1 cellular context compared by ENCODE assay signal in the genomic region with DNA sequence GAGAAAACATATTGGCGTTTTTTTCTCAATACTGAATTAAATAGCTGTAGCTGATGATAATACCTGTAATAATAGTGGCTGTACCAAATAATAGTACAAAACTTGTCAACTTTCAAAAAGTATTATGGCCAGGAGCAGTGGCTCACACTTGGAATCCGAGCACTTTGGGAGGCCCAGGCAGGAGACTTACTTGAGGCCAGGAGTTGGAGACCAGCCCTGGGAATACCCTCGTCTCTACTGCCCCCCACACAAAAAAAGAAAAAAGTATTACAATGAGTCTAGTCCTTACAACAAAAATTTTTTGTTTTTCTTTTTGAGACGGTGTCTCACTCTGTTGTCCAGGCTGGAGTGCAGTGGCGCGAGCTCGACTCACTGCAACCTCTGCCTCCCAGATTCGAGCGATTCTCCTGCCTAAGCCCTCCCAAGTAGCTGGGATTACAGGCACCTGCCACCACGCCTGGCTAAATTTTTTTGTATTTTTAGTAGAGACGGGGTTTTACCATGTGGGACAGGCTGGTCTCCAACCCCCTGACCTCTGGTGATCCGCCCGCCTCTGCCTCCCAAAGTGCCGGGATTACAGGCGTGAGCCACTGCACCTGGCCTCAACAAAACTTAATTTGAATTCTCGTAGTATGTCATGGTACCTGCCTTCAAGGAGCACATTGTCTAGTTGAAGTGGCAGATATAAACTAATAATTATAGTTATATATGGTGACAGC.
TF ChIP-seq lines count a peak whose summit lies in the region.

No MANE protein-coding gene starts in this region.

TF ChIP-seq in IMR-90, 13 proteins besides CTCF, POLR2A, EP300 and RAD21 (continued from another document):
- TF ChIP-seq, protein P1, sequence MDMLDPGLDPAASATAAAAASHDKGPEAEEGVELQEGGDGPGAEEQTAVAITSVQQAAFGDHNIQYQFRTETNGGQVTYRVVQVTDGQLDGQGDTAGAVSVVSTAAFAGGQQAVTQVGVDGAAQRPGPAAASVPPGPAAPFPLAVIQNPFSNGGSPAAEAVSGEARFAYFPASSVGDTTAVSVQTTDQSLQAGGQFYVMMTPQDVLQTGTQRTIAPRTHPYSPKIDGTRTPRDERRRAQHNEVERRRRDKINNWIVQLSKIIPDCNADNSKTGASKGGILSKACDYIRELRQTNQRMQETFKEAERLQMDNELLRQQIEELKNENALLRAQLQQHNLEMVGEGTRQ (IDR thresholded peaks at IDR 0.05; ENCODE audit: low read depth, low read length): no peak
- TF ChIP-seq MXI1 (IDR thresholded peaks at IDR 0.05; ENCODE audit: borderline replicate concordance, low read depth, low read length): no peak
- no peak for TF ChIP-seq CHD1 (IDR thresholded peaks at IDR 0.05; ENCODE audit: low read depth, low read length)
- TF ChIP-seq FOS (IDR thresholded peaks at IDR 0.05; ENCODE audit: low read depth, low read length): no peak
- no peak for TF ChIP-seq CEBPB (IDR thresholded peaks at IDR 0.05; ENCODE audit: low read depth, low read length)
- no peak for TF ChIP-seq BHLHE40 (IDR thresholded peaks at IDR 0.05; ENCODE audit: low read depth, low read length)
- no peak for TF ChIP-seq SMC3 (IDR thresholded peaks at IDR 0.05; ENCODE audit: low read depth, low read length)
